In genomic region chr20:58839474-58839874, GRCh38 we compare ENCODE assay signal across 8 cellular contexts. TPM values are rescaled to one million over a fixed set of nuclear protein-coding genes. Genes with fewer than 3 reads are reported as not detected.
DNase-seq lines count a peak whose midpoint lies in the region; ATAC-seq, FAIRE-seq and TF ChIP-seq lines count a peak whose summit lies in the region.

No MANE protein-coding gene starts in this region.

- peaks cover 2 to 38% (median 17%) of the 10 kb centered on the region in 4 experiments; a peak in 6 of 8 replicates for H3K36me3 ChIP-seq in H1 (ENCODE audit: control insufficient read depth in 2 of 4, insufficient read depth in 4 of 4, low read length in 3 of 4)

- H3K4ac ChIP-seq in H1 (replicated peaks; ENCODE audit: insufficient read length, low read depth, low read length): no peak overlapping the region

- no peak overlapping the region for H4K5ac ChIP-seq in H1 (ENCODE audit: insufficient read length, low read depth, low read length)

- H2AK5ac ChIP-seq in H1 (ENCODE audit: low read depth, low read length): no peak overlapping the region

- peaks cover 16% of the 10 kb centered on the region for H3K23me2 ChIP-seq in H1 (ENCODE audit: low read depth, low read length)

- no peak overlapping the region for H3K14ac ChIP-seq in H1 (ENCODE audit: insufficient read length)

- no peak for ATAC-seq in HG03521 (IDR thresholded peaks at IDR 0.05; ENCODE audit: unreplicated experiment)
- ATAC-seq in HG02852 (IDR thresholded peaks at IDR 0.05; ENCODE audit: unreplicated experiment): no peak
- no peak for ATAC-seq in HG03442 (IDR thresholded peaks at IDR 0.05; ENCODE audit: unreplicated experiment)

- H2BK15ac ChIP-seq in H1 (ENCODE audit: low read length): no peak overlapping the region

- H3K79me2 ChIP-seq in H1 (ENCODE audit: control insufficient read depth in 1 of 2, insufficient read depth in 2 of 2, low read length in 2 of 2): peaks cover 20 to 96% of the 10 kb centered on the region in 2 experiments

- CTCF ChIA-PET in H1 (lab: Charles Lee; ENCODE audit: partially characterized antibody): interaction anchor here (0.6 to 8.7 kb wide), 15 partner anchors 9 to 358 kb away, joined by 3 to 57 read pairs (median 4); partner anchors contain the start of genes GNAS, GNAS-AS1 and STX16

- H3K27me3 ChIP-seq in H1 (replicated peaks in 1 of 4; ENCODE audit: control insufficient read depth in 3 of 4, extremely low read depth in 1 of 4, insufficient read depth in 3 of 4, low read length in 3 of 4): peaks cover 0 to 18% (median 11%) of the 10 kb centered on the region in 4 experiments; a peak in 5 of 7 replicates

- H3K27me3 Mint-ChIP-seq in CD14-positive monocyte (ENCODE audit: low read depth in 3 of 3): peaks cover 64 to 81% (median 72%) of the 10 kb centered on the region in 3 donors
- H3K27me3 Mint-ChIP-seq in activated CD4-positive, alpha-beta T cell treated with anti-CD3 and anti-CD28 coated beads, Interleukin-2, amount 10 ng/mL, durations not matched to agents 24 days and 14 days: peaks cover 67% of the 10 kb centered on the region
- peaks cover 69% of the 10 kb centered on the region for H3K27me3 Mint-ChIP-seq in nephron progenitor cell (ENCODE audit: low read depth, poor library complexity)

- no peak overlapping the region for H3K27ac Mint-ChIP-seq in CD14-positive monocyte
- H3K27ac Mint-ChIP-seq in activated CD4-positive, alpha-beta T cell treated with anti-CD3 and anti-CD28 coated beads, Interleukin-2, amount 10 ng/mL, durations not matched to agents 24 days and 14 days: no peak overlapping the region
- no peak overlapping the region for H3K27ac Mint-ChIP-seq in nephron progenitor cell

- no peak overlapping the region for H4K8ac ChIP-seq in H1 (ENCODE audit: extremely low read depth, insufficient read depth, low read length)

- no peak overlapping the region; the same call in 1 of the 2 replicates for H3K18ac ChIP-seq in H1 (ENCODE audit: extremely low read depth, low read length)

- peaks cover 4 to 7% of the 10 kb centered on the region in 2 experiments for H4K20me1 ChIP-seq in H1 (replicated peaks in 1 of 2; ENCODE audit: control insufficient read depth in 1 of 2, insufficient read depth in 2 of 2, low read length in 2 of 2)

- no peak overlapping the region for H2BK120ac ChIP-seq in H1 (replicated peaks; ENCODE audit: low read depth, low read length)

- H2BK20ac ChIP-seq in H1 (ENCODE audit: low read length): no peak overlapping the region

- peak overlapping the region; percentile 69 to 98 for H3K4me2 ChIP-seq in H1 (ENCODE audit: insufficient read depth in 1 of 2, low read depth in 2 of 2, low read length in 2 of 2)

- TF ChIP-seq EP300 in H1 (IDR thresholded peaks at IDR 0.05; ENCODE audit: borderline replicate concordance in 1 of 2, low read depth in 2 of 2, low read length in 2 of 2): no peak

- intact Hi-C loops in CD14-positive monocyte (cut with micrococcal nuclease): no loop called here
- intact Hi-C loops in activated CD4-positive, alpha-beta T cell treated with anti-CD3 and anti-CD28 coated beads, Interleukin-2, amount 10 ng/mL, durations not matched to agents 24 days and 14 days (cut with micrococcal nuclease): loop anchor here (1.0 kb wide), 1 partner anchor 189 kb away; no protein-coding TSS in a partner anchor

- H3K4me3 ChIP-seq in H1 (ENCODE audit: extremely low read depth in 1 of 4, insufficient read depth in 2 of 4, low read depth in 3 of 4, low read length in 4 of 4): peak overlapping the region; percentile 49 to 62 (median 60)

- H3K9ac ChIP-seq in H1 (replicated peaks in 1 of 4; ENCODE audit: extremely low read depth in 1 of 4, low read depth in 3 of 4, low read length in 3 of 4): no peak overlapping the region

- H3K4me1 Mint-ChIP-seq in CD14-positive monocyte (no peaks in the 10 kb centered on the region), nephron progenitor cell (peaks cover 44% of the 10 kb centered on the region)
- peaks cover 4% of the 10 kb centered on the region for H3K4me1 Mint-ChIP-seq in activated CD4-positive, alpha-beta T cell treated with anti-CD3 and anti-CD28 coated beads, Interleukin-2, amount 10 ng/mL, durations not matched to agents 24 days and 14 days

- TF ChIP-seq CTCF in CD14-positive monocyte (IDR thresholded peaks at IDR 0.05) (peak; percentile 8), H1 (IDR thresholded peaks at IDR 0.05; ENCODE audit: control extremely low read depth in 1 of 3, insufficient read depth in 1 of 3, low read depth in 1 of 3, low read length in 3 of 3) (peak; percentile 64 to 71 (median 67)), nephron progenitor cell (IDR thresholded peaks at IDR 0.05) (peak; percentile 55)

- H3K9me3 Mint-ChIP-seq in CD14-positive monocyte (peaks cover 15 to 25% (median 22%) of the 10 kb centered on the region in 7 donors), nephron progenitor cell (peaks cover 6% of the 10 kb centered on the region)
- H3K9me3 Mint-ChIP-seq in activated CD4-positive, alpha-beta T cell treated with anti-CD3 and anti-CD28 coated beads, Interleukin-2, amount 10 ng/mL, durations not matched to agents 24 days and 14 days: no peaks in the 10 kb centered on the region

- H3K9me3 ChIP-seq in H1 (ENCODE audit: insufficient read depth in 2 of 2, low read depth in 1 of 2, low read length in 1 of 2): no peaks in the 10 kb centered on the region

- peak; percentile 100 for FAIRE-seq in HTR-8/SVneo (lab: Jason Lieb, UNC)
- FAIRE-seq in H1 (lab: Jason Lieb, UNC): no peak

- peak overlapping the region in 1 of 2 donors; percentile 85 for H3K4me3 Mint-ChIP-seq in CD14-positive monocyte
- H3K4me3 Mint-ChIP-seq in activated CD4-positive, alpha-beta T cell treated with anti-CD3 and anti-CD28 coated beads, Interleukin-2, amount 10 ng/mL, durations not matched to agents 24 days and 14 days: peak overlapping the region; percentile 62
- peak overlapping the region; percentile 80 for H3K4me3 Mint-ChIP-seq in nephron progenitor cell

- H3K56ac ChIP-seq in H1 (replicated peaks; ENCODE audit: insufficient read length, low read depth, low read length): no peak overlapping the region

- TF ChIP-seq POLR2A in H1 (IDR thresholded peaks at IDR 0.05; ENCODE audit: control extremely low read depth in 1 of 2, low read depth in 2 of 2, low read length in 2 of 2): peak in 1 of 2 experiments; percentile 27; a peak in 1 of 3 replicates

- no peak for DNase-seq in CD14-positive monocyte (ENCODE audit: low spot score)
- DNase-seq in HTR-8/SVneo (ENCODE audit: insufficient read length, low spot score): peak; percentile 94
- DNase-seq in activated CD4-positive, alpha-beta T cell treated with anti-CD3 and anti-CD28 coated beads, Interleukin-2, amount 10 ng/mL, durations not matched to agents 24 days and 14 days: peak; percentile 82
- DNase-seq in H1 (ENCODE audit: low read depth in 1 of 2, low spot score in 2 of 2): peak in 1 of 2 experiments; percentile 71
- DNase-seq in nephron progenitor cell: peak; percentile 72

- H3K27ac ChIP-seq in H1 (ENCODE audit: low read depth, low read length): no peak overlapping the region

- H4K91ac ChIP-seq in H1 (replicated peaks; ENCODE audit: insufficient read length, low read length): no peak overlapping the region

- WGBS in H1 (ENCODE audit: extremely low coverage in 1 of 2, insufficient coverage in 1 of 2, insufficient read length in 1 of 2, insufficient replicate concordance in 2 of 2, low coverage in 1 of 2, low lambda C conversion rate in 2 of 2, missing lambda C conversion rate in 1 of 2), 2 experiments: 51% methylated on average over 26 of the region's 27 CpGs; no CpG with 5 or more reads in 1 of the 2 experiments

- H2BK12ac ChIP-seq in H1 (ENCODE audit: low read depth, low read length): 0 out of 2 replicates have a peak overlapping the region, but pooled peaks have one; percentile 22

- H3K4me1 ChIP-seq in H1 (replicated peaks in 1 of 4; ENCODE audit: control insufficient read depth in 3 of 4, insufficient read depth in 4 of 4, low read length in 3 of 4): peaks cover 9 to 21% (median 15%) of the 10 kb centered on the region in 4 experiments

- H3K79me1 ChIP-seq in H1 (ENCODE audit: low read depth, low read length): peaks cover 4% of the 10 kb centered on the region; the same call in 1 of the 2 replicates

- no peak overlapping the region for H2AFZ ChIP-seq in H1 (ENCODE audit: low read length)

- peaks cover 0 to 4% of the 10 kb centered on the region in 2 donors for H3K36me3 Mint-ChIP-seq in CD14-positive monocyte
- peaks cover 4% of the 10 kb centered on the region for H3K36me3 Mint-ChIP-seq in activated CD4-positive, alpha-beta T cell treated with anti-CD3 and anti-CD28 coated beads, Interleukin-2, amount 10 ng/mL, durations not matched to agents 24 days and 14 days (ENCODE audit: low read depth)
- H3K36me3 Mint-ChIP-seq in nephron progenitor cell (ENCODE audit: low read depth): peaks cover 44% of the 10 kb centered on the region

- no peak overlapping the region for H3K23ac ChIP-seq in H1 (ENCODE audit: insufficient read length)

- peak; percentile 71 to 85 for TF ChIP-seq RAD21 in H1 (IDR thresholded peaks at IDR 0.05 in 1 of 2, conservative IDR thresholded peaks at IDR 0.05 in 1 of 2; ENCODE audit: low read depth in 2 of 2, low read length in 2 of 2)

- POLR2A ChIA-PET in H1 (lab: Charles Lee; ENCODE audit: partially characterized antibody): interaction anchor here (0.7 to 12.2 kb wide), 16 partner anchors 9 to 371 kb away, joined by 3 to 163 read pairs (median 4); partner anchors contain the start of genes GNAS, GNAS-AS1, NPEPL1 and STX16

- no peak overlapping the region for H2BK5ac ChIP-seq in H1 (ENCODE audit: low read depth, low read length)

RNA-seq across cellular contexts. Expression of gene GNAS-AS1, which starts 11.2 kb away (rescaled TPM):
- polyA plus RNA-seq in CD14-positive monocyte: not detected
- 0.64 and 1.6 TPM in 2 replicates for total RNA-seq in activated CD4-positive, alpha-beta T cell treated with anti-CD3 and anti-CD28 coated beads, Interleukin-2, amount 10 ng/mL, durations not matched to agents 24 days and 14 days
- 11.7 and 13.7 TPM in 2 replicates for total RNA-seq in H1 (2021; fragmentation: NEBNext Ultra II Directional; extraction: Animal tissue kit (Norgen Biotek cat#: 25700))
- polyA plus RNA-seq in H1 (2011; rRNA removed): 4.7 and 5.4 TPM in 2 replicates
- 5.8 TPM for polyA plus RNA-seq in H1 (2011; cell fraction: cytosol; rRNA removed)
- 15.2 TPM for polyA plus RNA-seq in H1 (2011; cell fraction: nucleus; rRNA removed)
- polyA plus RNA-seq in H1 (2012, experiment 1 of 2): 4.0 to 6.0 TPM (median 5.4 TPM) in 4 replicates
- polyA plus RNA-seq in H1 (2012, experiment 2 of 2): 4.3 TPM
- 2.2 TPM for polyA plus RNA-seq in H1 (2013, experiment 1 of 2)
- polyA plus RNA-seq in H1 (2013, experiment 2 of 2): 2.1 TPM
- 5.8 and 6.2 TPM in 2 replicates for polyA minus RNA-seq in H1 (2011; rRNA and poly(A)+ RNA removed)
- polyA minus RNA-seq in H1 (2011; cell fraction: cytosol; rRNA and poly(A)+ RNA removed): 7.9 TPM
- 20.0 TPM for polyA minus RNA-seq in H1 (2011; cell fraction: nucleus; rRNA and poly(A)+ RNA removed)

RNA-seq across cellular contexts. Expression of gene GNAS, which starts 13.0 kb away (rescaled TPM):
- polyA plus RNA-seq in CD14-positive monocyte (100 to 1,000 TPM; 109 to 124 TPM), H1 (2011; rRNA removed) (1,613 and 2,238 TPM in 2 replicates)
- total RNA-seq in activated CD4-positive, alpha-beta T cell treated with anti-CD3 and anti-CD28 coated beads, Interleukin-2, amount 10 ng/mL, durations not matched to agents 24 days and 14 days: 500 and 523 TPM in 2 replicates
- 989 and 1,039 TPM in 2 replicates for total RNA-seq in H1 (2021; fragmentation: NEBNext Ultra II Directional; extraction: Animal tissue kit (Norgen Biotek cat#: 25700))
- 1,327 TPM for polyA plus RNA-seq in H1 (2011; cell fraction: cytosol; rRNA removed)
- 1,703 TPM for polyA plus RNA-seq in H1 (2011; cell fraction: nucleus; rRNA removed)
- polyA plus RNA-seq in H1 (2012, experiment 1 of 2): 953 to 1,220 TPM (median 1,156 TPM) in 4 replicates
- 998 TPM for polyA plus RNA-seq in H1 (2012, experiment 2 of 2)
- polyA plus RNA-seq in H1 (2013, experiment 1 of 2): 696 TPM
- 746 TPM for polyA plus RNA-seq in H1 (2013, experiment 2 of 2)
- polyA minus RNA-seq in H1 (2011; rRNA and poly(A)+ RNA removed): 1,072 and 1,265 TPM in 2 replicates
- polyA minus RNA-seq in H1 (2011; cell fraction: cytosol; rRNA and poly(A)+ RNA removed): 673 TPM
- polyA minus RNA-seq in H1 (2011; cell fraction: nucleus; rRNA and poly(A)+ RNA removed): 539 TPM

Comparison
In these comparisons a context has a peak if more than half of its experiments do, and no peak if none do; other contexts are left out.
1. CTCF ChIP-seq: peak in every context shown above with its lines; median percentile 67 in H1; 55 in nephron progenitor cell; 8 in CD14-positive monocyte.